In genomic region chr1:168138134-168138533, GRCh38 we compare ENCODE assay signal across 11 cellular contexts. TPM values are rescaled to one million over a fixed set of nuclear protein-coding genes. Genes with fewer than 3 reads are reported as not detected.
DNase-seq lines count a peak whose midpoint lies in the region; ATAC-seq and TF ChIP-seq lines count a peak whose summit lies in the region.
"Had no signal": no experiment of that assay in that cellular context is flagged by ENCODE, and none has a peak within 500 bp of the region (broad histone marks: within the 10 kb centered on the region; RNA-seq: fewer than 3 reads in every experiment).

No MANE protein-coding gene starts in this region.

- no peaks in the 10 kb centered on the region for H3K9me3 Mint-ChIP-seq in T-helper 1 cell treated with Interleukin-12 subunit alpha and Interleukin-12 subunit beta and Interleukin-4 antibody, amounts not matched to agents 30 μg/mL and 1 μg/mL, for 36 hours
- H3K9me3 Mint-ChIP-seq in stimulated activated effector memory CD8-positive, alpha-beta T cell treated with anti-CD3 and anti-CD28 coated beads, Interleukin-12 subunit alpha, Interleukin-12 subunit beta, amount 100 ng/mL, for 72 hours, result no peaks in the 10 kb centered on the region
- H3K9me3 Mint-ChIP-seq in CD14-positive monocyte, result peaks cover 0 to 21% (median 5%) of the 10 kb centered on the region in 7 donors
- H3K9me3 Mint-ChIP-seq: activated CD4-positive, alpha-beta T cell treated with anti-CD3 and anti-CD28 coated beads, Interleukin-2, amount 10 ng/mL, durations not matched to agents 24 days and 14 days had no signal

- H3K4me3 Mint-ChIP-seq in T-helper 1 cell treated with Interleukin-12 subunit alpha and Interleukin-12 subunit beta and Interleukin-4 antibody, amounts not matched to agents 30 μg/mL and 1 μg/mL, for 36 hours, result peak overlapping the region; percentile 85
- peak overlapping the region; percentile 94 for H3K4me3 Mint-ChIP-seq in stimulated activated effector memory CD8-positive, alpha-beta T cell treated with anti-CD3 and anti-CD28 coated beads, Interleukin-12 subunit alpha, Interleukin-12 subunit beta, amount 100 ng/mL, for 72 hours
- H3K4me3 Mint-ChIP-seq in CD14-positive monocyte, result peak overlapping the region in 1 of 2 donors; percentile 100

- no peak for TF ChIP-seq CTCF in CD14-positive monocyte (IDR thresholded peaks at IDR 0.05)

- H3K36me3 Mint-ChIP-seq in T-helper 1 cell treated with Interleukin-12 subunit alpha and Interleukin-12 subunit beta and Interleukin-4 antibody, amounts not matched to agents 30 μg/mL and 1 μg/mL, for 36 hours (ENCODE audit: low read depth), result peaks cover 3% of the 10 kb centered on the region
- no peaks in the 10 kb centered on the region for H3K36me3 Mint-ChIP-seq in stimulated activated effector memory CD8-positive, alpha-beta T cell treated with anti-CD3 and anti-CD28 coated beads, Interleukin-12 subunit alpha, Interleukin-12 subunit beta, amount 100 ng/mL, for 72 hours
- H3K36me3 Mint-ChIP-seq in CD14-positive monocyte, result peaks cover 4 to 11% of the 10 kb centered on the region in 2 donors

- intact Hi-C loops in CD14-positive monocyte (cut with micrococcal nuclease), result no loop called here

- H3K27me3 Mint-ChIP-seq in T-helper 1 cell treated with Interleukin-12 subunit alpha and Interleukin-12 subunit beta and Interleukin-4 antibody, amounts not matched to agents 30 μg/mL and 1 μg/mL, for 36 hours (ENCODE audit: low read depth), result peaks cover 55% of the 10 kb centered on the region
- H3K27me3 Mint-ChIP-seq in CD14-positive monocyte (ENCODE audit: low read depth in 3 of 3), result peaks cover 38 to 47% (median 46%) of the 10 kb centered on the region in 3 donors

- peaks cover 8% of the 10 kb centered on the region for H3K4me1 Mint-ChIP-seq in T-helper 1 cell treated with Interleukin-12 subunit alpha and Interleukin-12 subunit beta and Interleukin-4 antibody, amounts not matched to agents 30 μg/mL and 1 μg/mL, for 36 hours (ENCODE audit: low read depth)
- peaks cover 25% of the 10 kb centered on the region for H3K4me1 Mint-ChIP-seq in stimulated activated effector memory CD8-positive, alpha-beta T cell treated with anti-CD3 and anti-CD28 coated beads, Interleukin-12 subunit alpha, Interleukin-12 subunit beta, amount 100 ng/mL, for 72 hours
- peaks cover 16% of the 10 kb centered on the region for H3K4me1 Mint-ChIP-seq in CD14-positive monocyte

- DNase-seq in T-helper 1 cell, result no peak
- peak; percentile 84 for DNase-seq in RKO (ENCODE audit: low spot score)
- DNase-seq in fibroblast of peridontal ligament (ENCODE audit: extremely low read depth), result peak; percentile 6
- no peak for DNase-seq in stimulated activated effector memory CD8-positive, alpha-beta T cell treated with anti-CD3 and anti-CD28 coated beads, Interleukin-12 subunit alpha, Interleukin-12 subunit beta, amount 100 ng/mL, for 72 hours (ENCODE audit: low spot score in 2 of 2)
- DNase-seq in CD14-positive monocyte (ENCODE audit: low spot score), result no peak
- no peak for DNase-seq in NCI-H2107 (lab: John Stamatoyannopoulos, UW)
- DNase-seq: activated CD4-positive, alpha-beta T cell treated with anti-CD3 and anti-CD28 coated beads, Interleukin-2, amount 10 ng/mL, durations not matched to agents 24 days and 14 days; NCI-H510A; SHP77 treated with DMSO at 0.1 percent for 48 hours had no signal

- no peak overlapping the region for H3K27ac Mint-ChIP-seq in T-helper 1 cell treated with Interleukin-12 subunit alpha and Interleukin-12 subunit beta and Interleukin-4 antibody, amounts not matched to agents 30 μg/mL and 1 μg/mL, for 36 hours
- no peak overlapping the region for H3K27ac Mint-ChIP-seq in stimulated activated effector memory CD8-positive, alpha-beta T cell treated with anti-CD3 and anti-CD28 coated beads, Interleukin-12 subunit alpha, Interleukin-12 subunit beta, amount 100 ng/mL, for 72 hours
- no peak overlapping the region for H3K27ac Mint-ChIP-seq in CD14-positive monocyte
- H3K27ac Mint-ChIP-seq: activated CD4-positive, alpha-beta T cell treated with anti-CD3 and anti-CD28 coated beads, Interleukin-2, amount 10 ng/mL, durations not matched to agents 24 days and 14 days had no signal

- peak; percentile 66 for ATAC-seq in stimulated activated effector memory CD8-positive, alpha-beta T cell treated with anti-CD3 and anti-CD28 coated beads, Interleukin-12 subunit alpha, Interleukin-12 subunit beta, amount 100 ng/mL, for 72 hours
- no peak for ATAC-seq in GM19455 (IDR thresholded peaks at IDR 0.05; ENCODE audit: unreplicated experiment)

RNA-seq across cellular contexts. Expression of gene GPR161, which starts 1.4 kb away (rescaled TPM):
- polyA plus RNA-seq in CD14-positive monocyte, result not detected

RNA-seq across cellular contexts. Expression of gene TIPRL, which starts 40.6 kb away (rescaled TPM):
- polyA plus RNA-seq in CD14-positive monocyte, result 10 to 100 TPM; 30.2 to 35.0 TPM

Comparison
In these comparisons a context has a peak if more than half of its experiments do, and no peak if none do; other contexts are left out.
1. DNase-seq: peak in RKO (single experiment) and fibroblast of peridontal ligament (single experiment); none in T-helper 1 cell (0 of 5), stimulated activated effector memory CD8-positive, alpha-beta T cell treated with anti-CD3 and anti-CD28 coated beads, Interleukin-12 subunit alpha, Interleukin-12 subunit beta, amount 100 ng/mL, for 72 hours (0 of 2), CD14-positive monocyte (single experiment) and NCI-H2107 (single experiment).